1 cellular context compared by ENCODE assay signal in the genomic region with DNA sequence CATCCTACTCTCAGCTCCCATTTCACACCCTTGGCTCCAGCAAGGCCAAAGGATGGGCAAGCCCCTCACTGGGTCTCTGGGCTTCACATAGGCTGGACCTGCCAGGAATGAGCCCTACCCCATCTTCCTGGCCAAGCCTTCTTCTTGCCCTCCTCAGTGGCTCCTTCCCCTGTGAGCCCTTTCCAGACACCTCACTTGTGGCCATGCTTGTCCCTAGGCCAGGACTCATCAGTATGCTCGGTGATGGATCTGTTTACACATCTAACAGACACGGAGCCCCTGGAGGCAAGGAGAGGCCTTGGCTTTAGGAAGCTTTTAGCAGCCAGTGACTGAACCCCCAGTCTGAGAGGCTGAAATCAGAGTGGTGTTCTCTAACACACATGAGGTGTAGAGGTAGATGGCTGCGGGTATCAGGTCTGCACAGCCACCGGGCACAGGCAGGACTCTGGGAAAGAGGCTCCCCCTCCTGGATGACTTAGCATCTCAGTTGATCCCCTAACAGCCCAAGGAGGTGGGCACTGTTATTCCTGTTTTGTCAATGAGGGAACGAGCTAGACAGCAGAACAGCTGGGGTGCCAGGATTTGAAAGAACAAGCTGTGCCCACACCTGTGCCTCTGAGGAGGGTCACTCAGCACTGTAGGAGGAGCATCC.
TF ChIP-seq lines count a peak whose summit lies in the region.

No MANE protein-coding gene starts in this region.

TF ChIP-seq in SK-N-SH, 30 proteins besides CTCF, POLR2A, EP300 and RAD21 (continued from another document):
- TF ChIP-seq, protein P1, sequence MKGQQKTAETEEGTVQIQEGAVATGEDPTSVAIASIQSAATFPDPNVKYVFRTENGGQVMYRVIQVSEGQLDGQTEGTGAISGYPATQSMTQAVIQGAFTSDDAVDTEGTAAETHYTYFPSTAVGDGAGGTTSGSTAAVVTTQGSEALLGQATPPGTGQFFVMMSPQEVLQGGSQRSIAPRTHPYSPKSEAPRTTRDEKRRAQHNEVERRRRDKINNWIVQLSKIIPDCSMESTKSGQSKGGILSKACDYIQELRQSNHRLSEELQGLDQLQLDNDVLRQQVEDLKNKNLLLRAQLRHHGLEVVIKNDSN (IDR thresholded peaks at IDR 0.05; ENCODE audit: borderline replicate concordance, low read depth): no peak
- TF ChIP-seq JUND (IDR thresholded peaks at IDR 0.05) (no peak), ELF1 (IDR thresholded peaks at IDR 0.05) (no peak), POLR2AphosphoS5 (IDR thresholded peaks at IDR 0.05; ENCODE audit: low read depth, low read length) (no peak), TAF1 (IDR thresholded peaks at IDR 0.05; ENCODE audit: borderline replicate concordance, low read depth, low read length) (no peak), NRF1 (IDR thresholded peaks at IDR 0.05; ENCODE audit: low read depth, low read length) (no peak), TEAD4 (IDR thresholded peaks at IDR 0.05; ENCODE audit: borderline replicate concordance, insufficient read depth) (no peak), MXI1 (IDR thresholded peaks at IDR 0.05; ENCODE audit: low read depth, low read length) (no peak), SMC3 (IDR thresholded peaks at IDR 0.05; ENCODE audit: low read depth, low read length) (no peak), CHD2 (IDR thresholded peaks at IDR 0.05; ENCODE audit: low read length, partially characterized antibody) (no peak), RCOR1 (IDR thresholded peaks at IDR 0.05; ENCODE audit: low read length) (no peak), MEF2A (IDR thresholded peaks at IDR 0.05; ENCODE audit: borderline replicate concordance, low read depth) (no peak)
- TF ChIP-seq, protein P2, sequence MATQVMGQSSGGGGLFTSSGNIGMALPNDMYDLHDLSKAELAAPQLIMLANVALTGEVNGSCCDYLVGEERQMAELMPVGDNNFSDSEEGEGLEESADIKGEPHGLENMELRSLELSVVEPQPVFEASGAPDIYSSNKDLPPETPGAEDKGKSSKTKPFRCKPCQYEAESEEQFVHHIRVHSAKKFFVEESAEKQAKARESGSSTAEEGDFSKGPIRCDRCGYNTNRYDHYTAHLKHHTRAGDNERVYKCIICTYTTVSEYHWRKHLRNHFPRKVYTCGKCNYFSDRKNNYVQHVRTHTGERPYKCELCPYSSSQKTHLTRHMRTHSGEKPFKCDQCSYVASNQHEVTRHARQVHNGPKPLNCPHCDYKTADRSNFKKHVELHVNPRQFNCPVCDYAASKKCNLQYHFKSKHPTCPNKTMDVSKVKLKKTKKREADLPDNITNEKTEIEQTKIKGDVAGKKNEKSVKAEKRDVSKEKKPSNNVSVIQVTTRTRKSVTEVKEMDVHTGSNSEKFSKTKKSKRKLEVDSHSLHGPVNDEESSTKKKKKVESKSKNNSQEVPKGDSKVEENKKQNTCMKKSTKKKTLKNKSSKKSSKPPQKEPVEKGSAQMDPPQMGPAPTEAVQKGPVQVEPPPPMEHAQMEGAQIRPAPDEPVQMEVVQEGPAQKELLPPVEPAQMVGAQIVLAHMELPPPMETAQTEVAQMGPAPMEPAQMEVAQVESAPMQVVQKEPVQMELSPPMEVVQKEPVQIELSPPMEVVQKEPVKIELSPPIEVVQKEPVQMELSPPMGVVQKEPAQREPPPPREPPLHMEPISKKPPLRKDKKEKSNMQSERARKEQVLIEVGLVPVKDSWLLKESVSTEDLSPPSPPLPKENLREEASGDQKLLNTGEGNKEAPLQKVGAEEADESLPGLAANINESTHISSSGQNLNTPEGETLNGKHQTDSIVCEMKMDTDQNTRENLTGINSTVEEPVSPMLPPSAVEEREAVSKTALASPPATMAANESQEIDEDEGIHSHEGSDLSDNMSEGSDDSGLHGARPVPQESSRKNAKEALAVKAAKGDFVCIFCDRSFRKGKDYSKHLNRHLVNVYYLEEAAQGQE (IDR thresholded peaks at IDR 0.05; ENCODE audit: low read depth, low read length): no peak
- TF ChIP-seq, protein P3, sequence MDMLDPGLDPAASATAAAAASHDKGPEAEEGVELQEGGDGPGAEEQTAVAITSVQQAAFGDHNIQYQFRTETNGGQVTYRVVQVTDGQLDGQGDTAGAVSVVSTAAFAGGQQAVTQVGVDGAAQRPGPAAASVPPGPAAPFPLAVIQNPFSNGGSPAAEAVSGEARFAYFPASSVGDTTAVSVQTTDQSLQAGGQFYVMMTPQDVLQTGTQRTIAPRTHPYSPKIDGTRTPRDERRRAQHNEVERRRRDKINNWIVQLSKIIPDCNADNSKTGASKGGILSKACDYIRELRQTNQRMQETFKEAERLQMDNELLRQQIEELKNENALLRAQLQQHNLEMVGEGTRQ (IDR thresholded peaks at IDR 0.05; ENCODE audit: borderline replicate concordance, low read depth, low read length): no peak
